ENCODE assay signal across 8 cellular contexts in genomic region chrX:120468071-120468470, GRCh38. TPM values are rescaled to one million over a fixed set of nuclear protein-coding genes. Genes with fewer than 3 reads are reported as not detected.
A peak's percentile ranks its signal among the peaks of the same experiment; 100 is the strongest.
DNase-seq lines count a peak whose midpoint lies in the region; ATAC-seq and TF ChIP-seq lines count a peak whose summit lies in the region.

No MANE protein-coding gene starts in this region.

- no peaks in the 10 kb centered on the region for H3K9me3 ChIP-seq in T-helper 17 cell (ENCODE audit: control insufficient read depth, low read length, poor library complexity, severe bottlenecking)
- H3K9me3 ChIP-seq in gastroesophageal sphincter: no peaks in the 10 kb centered on the region
- H3K9me3 ChIP-seq in spleen: no peaks in the 10 kb centered on the region

- H3K4me1 Mint-ChIP-seq in T-helper 17 cell: peaks cover 11% of the 10 kb centered on the region

- H3K27ac ChIP-seq in gastroesophageal sphincter (peak overlapping the region in 2 of 4 donors; percentile 87 to 88), spleen (peak overlapping the region in 7 of 8 donors; percentile 84 to 95 (median 93))

- H3K4me1 ChIP-seq in gastroesophageal sphincter: peaks cover 0 to 42% (median 0%) of the 10 kb centered on the region in 3 donors
- peaks cover 0 to 54% (median 35%) of the 10 kb centered on the region in 6 donors for H3K4me1 ChIP-seq in spleen

- 0 to 27% methylated on average over 3 of the region's 4 CpGs for WGBS in gastroesophageal sphincter (ENCODE audit: low coverage in 1 of 2), 2 donors
- WGBS in spleen, 5 donors: 2 to 25% (median 9%) methylated on average over 4 of the region's 4 CpGs

- no peaks in the 10 kb centered on the region for H3K27me3 ChIP-seq in H7 (ENCODE audit: control insufficient read depth, insufficient read depth, low read length)
- H3K27me3 ChIP-seq in gastroesophageal sphincter: no peaks in the 10 kb centered on the region
- H3K27me3 ChIP-seq in spleen (replicated peaks in 1 of 7): no peaks in the 10 kb centered on the region

- ATAC-seq in T-helper 17 cell (no peak), gastroesophageal sphincter (no peak), HG03280 (IDR thresholded peaks at IDR 0.05; ENCODE audit: unreplicated experiment) (no peak), GM18511 (IDR thresholded peaks at IDR 0.05; ENCODE audit: unreplicated experiment) (no peak), GM21723 (IDR thresholded peaks at IDR 0.05; ENCODE audit: unreplicated experiment) (no peak)

- no peak for TF ChIP-seq CTCF in gastroesophageal sphincter (IDR thresholded peaks at IDR 0.05)
- no peak for TF ChIP-seq CTCF in spleen (IDR thresholded peaks at IDR 0.05 in 8 of 11, conservative IDR thresholded peaks at IDR 0.05 in 3 of 11)

- peak overlapping the region; percentile 62 for H3K4me3 ChIP-seq in H7 (ENCODE audit: insufficient read depth, low read depth, low read length)
- H3K4me3 ChIP-seq in gastroesophageal sphincter: peak overlapping the region; percentile 68 to 69
- H3K4me3 ChIP-seq in spleen: peak overlapping the region; percentile 41 to 75 (median 50)

- intact Hi-C loops in spleen (cut with DNase I; ENCODE audit: low total_unique reads): no loop called here

- H3K27me3 Mint-ChIP-seq in T-helper 17 cell: no peaks in the 10 kb centered on the region

- DNase-seq in H7: no peak
- DNase-seq in T-helper 17 cell: no peak
- no peak for DNase-seq in spleen
- DNase-seq in NCI-H69 (lab: John Stamatoyannopoulos, UW): no peak

- H3K27ac Mint-ChIP-seq in T-helper 17 cell: peak overlapping the region; percentile 93

- H3K4me3 Mint-ChIP-seq in T-helper 17 cell: peak overlapping the region; percentile 95

- no peak for TF ChIP-seq POLR2A in gastroesophageal sphincter (IDR thresholded peaks at IDR 0.05)
- TF ChIP-seq POLR2A in spleen (IDR thresholded peaks at IDR 0.05): no peak

- H3K36me3 ChIP-seq in H7 (replicated peaks; ENCODE audit: control insufficient read depth, insufficient read depth, low read length) (no peaks in the 10 kb centered on the region), gastroesophageal sphincter (no peaks in the 10 kb centered on the region), spleen (no peaks in the 10 kb centered on the region)

- peaks cover 4% of the 10 kb centered on the region for H3K36me3 Mint-ChIP-seq in T-helper 17 cell (ENCODE audit: low read depth)

- no peak for TF ChIP-seq EP300 in gastroesophageal sphincter (IDR thresholded peaks at IDR 0.05)

RNA-seq across cellular contexts. Expression of gene LAMP2, which starts 1.0 kb away (rescaled TPM):
- 31.3 and 31.7 TPM in 2 replicates for total RNA-seq in H7 (2014; rRNA removed; shearing (Covaris generic))
- total RNA-seq in T-helper 17 cell (10 to 100 TPM; 24.9 to 26.5 TPM), gastroesophageal sphincter (100 to 1,000 TPM in 1 of 4 donors, 10 to 100 TPM in 3; 65.7 to 108 (median 75.6) TPM), spleen (10 to 100 TPM; 77.2 to 99.3 (median 94.5) TPM)
- polyA plus RNA-seq in spleen: 10 to 100 TPM; 13.6 to 24.2 (median 23.3) TPM
